In the genomic region with DNA sequence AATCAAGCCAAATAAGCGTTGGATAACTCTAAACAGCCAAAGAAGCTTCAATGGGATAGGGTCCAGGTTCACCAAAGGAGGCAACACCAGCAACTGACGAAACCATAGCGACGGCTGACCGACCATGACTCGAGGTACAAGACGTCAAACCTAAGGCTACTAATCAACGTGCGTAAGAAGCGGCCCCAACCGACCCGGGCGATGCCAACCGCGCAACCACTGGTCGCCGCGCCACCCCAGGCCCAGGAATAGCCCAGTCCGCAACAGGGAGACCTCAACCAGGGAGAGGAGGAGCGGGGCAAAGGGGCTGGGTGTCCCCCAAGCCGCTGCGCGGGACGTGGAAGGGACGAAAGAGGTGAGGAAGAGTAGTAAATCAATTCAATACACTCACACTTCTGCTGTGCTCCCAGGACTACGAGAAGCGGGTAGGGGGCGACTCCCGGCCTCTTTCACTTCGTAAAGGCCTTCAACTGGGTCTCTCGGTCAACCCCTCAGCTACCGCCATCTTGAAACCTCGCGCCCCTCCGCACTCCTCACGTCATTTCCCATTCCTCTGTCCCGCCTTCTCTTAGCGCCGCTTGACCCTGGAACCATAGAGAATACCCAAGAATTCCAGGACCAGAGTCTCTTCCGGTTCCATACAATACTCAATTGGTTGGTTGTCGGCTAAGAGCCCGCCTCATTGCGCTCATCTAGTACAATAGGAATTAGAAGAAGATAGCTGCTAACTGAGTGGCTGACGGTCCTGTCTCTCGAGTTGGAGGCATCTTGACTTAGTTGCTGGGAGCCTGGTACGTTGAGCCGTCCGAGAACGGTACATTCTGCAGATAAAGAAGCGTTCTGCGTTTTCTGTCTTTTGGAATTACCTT, we compare ENCODE assay signal across 8 cellular contexts. TPM values are rescaled to one million over a fixed set of nuclear protein-coding genes. Genes with fewer than 3 reads are reported as not detected.
DNase-seq lines count a peak whose midpoint lies in the region; ATAC-seq, FAIRE-seq and TF ChIP-seq lines count a peak whose summit lies in the region.

A gene with protein sequence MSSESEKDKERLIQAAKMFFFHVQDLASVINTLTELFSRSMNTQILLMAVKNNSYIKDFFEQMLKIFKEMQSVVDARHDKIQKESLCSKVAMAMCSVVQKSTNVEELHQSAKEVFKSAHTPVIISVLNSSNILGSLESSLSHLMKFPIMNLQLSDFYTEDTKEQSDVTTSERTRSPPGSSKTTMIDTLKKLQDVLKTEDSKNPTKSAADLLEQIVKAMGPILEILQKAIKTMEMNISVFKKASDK (plus strand): TSS at position 710 of the 869 bp plus-strand sequence. CDS start 19,266 bp downstream, outside the sequence.
A gene (minus strand): TSS at position 518 of the 869 bp plus-strand sequence. CDS start 2,095 bp downstream, outside the sequence.

- CTCF ChIA-PET in CD4-positive, alpha-beta T cell (lab: Charles Lee) = interaction anchor here (0.9 to 1.9 kb wide), 5 partner anchors 11 to 192 kb away, joined by 3 to 12 read pairs (median 4); a partner anchor contains a TSS
- CTCF ChIA-PET in HepG2 (lab: Yijun Ruan, JAX; ENCODE audit: low intra/inter-chr PET ratio, low total read pairs) = no interaction called here

- peak; percentile 90 for FAIRE-seq in HepG2 (lab: Jason Lieb, UNC)

- H4K20me1 ChIP-seq in HepG2 (ENCODE audit: insufficient read depth, low read length) = no peaks in the 10 kb centered on the region; the same call in 1 of the 2 replicates

- H3K27ac ChIP-seq in CD4-positive, alpha-beta T cell (ENCODE audit: low read depth, low read length) = peak within 1 kb of the TSS; percentile 88
- peak within 1 kb of the TSS; percentile 29 to 97 (median 85) for H3K27ac ChIP-seq in dorsolateral prefrontal cortex
- peak within 1 kb of the TSS; percentile 83 for H3K27ac ChIP-seq in HepG2 (ENCODE audit: extremely low read length, insufficient read depth, low read length)

- H3K36me3 ChIP-seq in HepG2 (replicated peaks in 1 of 2; ENCODE audit: control insufficient read depth in 1 of 2, insufficient read depth in 2 of 2, low read length in 2 of 2) = peaks cover 7 to 19% of the 10 kb centered on the region in 2 experiments; a peak in 4 of 5 replicates

- POLR2A ChIA-PET in CD4-positive, alpha-beta T cell (lab: Charles Lee) = interaction anchor here (0.6 to 9.9 kb wide), 29 partner anchors 10 to 1108 kb away, joined by 3 to 375 read pairs (median 4); a partner anchor contains a TSS
- POLR2A ChIA-PET in HepG2 (lab: Yijun Ruan, JAX) = interaction anchor here (0.5 to 3.0 kb wide), 13 partner anchors 19 to 50 kb away, joined by 3 to 71 read pairs (median 6); a partner anchor contains a TSS

- ATAC-seq in CD4-positive, alpha-beta T cell (ENCODE audit: poor library complexity) = peak; percentile 95
- ATAC-seq in GM19438 (IDR thresholded peaks at IDR 0.05; ENCODE audit: low read depth, unreplicated experiment) (peak; percentile 99), HG03565 (IDR thresholded peaks at IDR 0.05; ENCODE audit: unreplicated experiment) (peak; percentile 99), HepG2 (peak; percentile 99)

- H3K79me2 ChIP-seq in HepG2 (ENCODE audit: insufficient read depth, low read length) = peaks cover 51% of the 10 kb centered on the region

- DNase-seq in CD4-positive, alpha-beta T cell = peak; percentile 73 to 92 (median 78)
- DNase-seq in NCI-H748 treated with DMSO at 0.1 percent for 48 hours (lab: John Stamatoyannopoulos, UW) (peak; percentile 91), dorsolateral prefrontal cortex (peak; percentile 80 to 99 (median 94)), HepG2 (ENCODE audit: low spot score) (peak; percentile 99)
- peak; percentile 82 to 85 for DNase-seq in activated CD4-positive, alpha-beta T cell treated with anti-CD3 and anti-CD28 coated beads, Interleukin-2, amount 50 U/mL, for 4 hours
- peak; percentile 69 to 78 for DNase-seq in stimulated activated CD4-positive, alpha-beta T cell treated with anti-CD3 and anti-CD28 coated beads, Interleukin-2, amount 100 ng/mL, for 48 hours

- peaks cover 18% of the 10 kb centered on the region for H3K4me1 Mint-ChIP-seq in CD4-positive, alpha-beta T cell (ENCODE audit: low read depth)

- peaks cover 33% of the 10 kb centered on the region for H3K4me1 ChIP-seq in HepG2 (ENCODE audit: insufficient read depth, low read length)

- no peak within 1 kb of the TSS for H3K27ac Mint-ChIP-seq in CD4-positive, alpha-beta T cell

- TF ChIP-seq CTCF in CD4-positive, alpha-beta T cell (IDR thresholded peaks at IDR 0.05) = no peak
- TF ChIP-seq CTCF in dorsolateral prefrontal cortex (IDR thresholded peaks at IDR 0.05 in 54 of 56, conservative IDR thresholded peaks at IDR 0.05 in 2 of 56; ENCODE audit: low read depth in 1 of 56, partially characterized antibody in 56 of 56) (peak in 31 of 56 donors; percentile 4 to 57 (median 26)), HepG2 (CRISPR knock-in tag; IDR thresholded peaks at IDR 0.05) (peak; percentile 5; the same call in 1 of the 2 replicates)

- H3K36me3 Mint-ChIP-seq in CD4-positive, alpha-beta T cell (ENCODE audit: low read depth) = peaks cover 23% of the 10 kb centered on the region

- TF ChIP-seq POLR2A in HepG2 (IDR thresholded peaks at IDR 0.05; ENCODE audit: insufficient read depth in 1 of 2, low read depth in 2 of 2, low read length in 2 of 2) = peak; percentile 80 to 88

- H3K27me3 Mint-ChIP-seq in CD4-positive, alpha-beta T cell = no peaks in the 10 kb centered on the region

- TF ChIP-seq EP300 in HepG2 (IDR thresholded peaks at IDR 0.05; ENCODE audit: low read depth in 2 of 2, low read length in 2 of 2) (no peak), HepG2 (CRISPR knock-in tag; IDR thresholded peaks at IDR 0.05; ENCODE audit: borderline replicate concordance) (no peak)

- H3K9me3 ChIP-seq in CD4-positive, alpha-beta T cell (ENCODE audit: control insufficient read depth, low read length) = no peaks in the 10 kb centered on the region
- no peaks in the 10 kb centered on the region for H3K9me3 ChIP-seq in HepG2 (ENCODE audit: low read length)

- TF ChIP-seq RAD21 in HepG2 (CRISPR knock-in tag; IDR thresholded peaks at IDR 0.05) = no peak

- no peaks in the 10 kb centered on the region for H3K27me3 ChIP-seq in CD4-positive, alpha-beta T cell (ENCODE audit: control insufficient read depth, insufficient read depth, low read length)
- H3K27me3 ChIP-seq in dorsolateral prefrontal cortex = no peaks in the 10 kb centered on the region
- no peaks in the 10 kb centered on the region; a peak in 1 of 5 replicates for H3K27me3 ChIP-seq in HepG2 (ENCODE audit: control insufficient read depth in 1 of 2, insufficient read depth in 2 of 2, low read length in 2 of 2)

- in situ Hi-C loops in HepG2 (cut with HindIII; ENCODE audit: extremely low pct_ligation_motif_present, low pct_unique_long_range_greater_than_20kb) = no loop called here

- peak within 1 kb of the TSS; percentile 85 for H3K4me2 ChIP-seq in HepG2 (ENCODE audit: low read depth, low read length)

- peak within 1 kb of the TSS; percentile 84 for H2AFZ ChIP-seq in HepG2 (ENCODE audit: low read length)

- H3K9me3 Mint-ChIP-seq in CD4-positive, alpha-beta T cell = no peaks in the 10 kb centered on the region

- BruUV-seq in HepG2 (replicated peaks; lab: Mats Ljungman, UMichigan) = TSS peak; percentile 69

- H3K9ac ChIP-seq in HepG2 (ENCODE audit: insufficient read depth, low read depth, low read length) = peak within 1 kb of the TSS; percentile 96

- peak within 1 kb of the TSS; percentile 70 to 100 (median 95) for H3K4me3 ChIP-seq in dorsolateral prefrontal cortex
- peak within 1 kb of the TSS; percentile 92 to 97 (median 96) for H3K4me3 ChIP-seq in HepG2 (replicated peaks in 1 of 3; ENCODE audit: insufficient read depth in 1 of 3, low read depth in 2 of 3, low read length in 3 of 3)

- WGBS in HepG2 (ENCODE audit: low lambda C conversion rate) = under 1% methylated on average over 38 of the region's 51 CpGs

- H3K4me3 Mint-ChIP-seq in CD4-positive, alpha-beta T cell = no peak within 1 kb of the TSS

- intact Hi-C loops in CD4-positive, alpha-beta T cell (cut with DNase I, micrococcal nuclease) = loop anchor here (1.0 to 10.0 kb wide), 7 partner anchors 26 to 1082 kb away; a partner anchor contains a TSS
- intact Hi-C loops in dorsolateral prefrontal cortex (cut with DNase I) (loop anchor here in 1 of 2 donors (2.0 kb wide), 1 partner anchor 32 kb away; a partner anchor contains a TSS), HepG2 (cut with micrococcal nuclease; ENCODE audit: unreplicated experiment) (loop anchor here (1.0 to 2.0 kb wide), 2 partner anchors 32 to 40 kb away; a partner anchor contains a TSS)

RNA-seq across cellular contexts. Expression of the first gene that starts in this region (rescaled TPM):
- total RNA-seq in CD4-positive, alpha-beta T cell = under 1 TPM; 0.11 to 0.22 TPM
- total RNA-seq in dorsolateral prefrontal cortex = 1 to 10 TPM in 118 of 120 experiments, under 1 TPM in 2; 0.86 to 6.0 (median 2.5) TPM
- total RNA-seq in HepG2 (2016; rRNA removed; fragmentation: Illumina TruSeq; extraction: Trizol) = 1.4 and 2.3 TPM in 2 replicates
- total RNA-seq in HepG2 (2016; cell fraction: cytosol; rRNA removed; fragmentation: Illumina TruSeq; extraction: Trizol; ENCODE audit: low read depth) = 0.20 and 0.35 TPM in 2 replicates
- 1.1 and 1.5 TPM in 2 replicates for total RNA-seq in HepG2 (2016; cell fraction: insoluble cytoplasmic fraction; rRNA removed; fragmentation: Illumina TruSeq; extraction: Trizol)
- 0.96 and 1.1 TPM in 2 replicates for total RNA-seq in HepG2 (2016; cell fraction: membrane; rRNA removed; fragmentation: Illumina TruSeq; extraction: Trizol)
- 1.1 and 1.5 TPM in 2 replicates for total RNA-seq in HepG2 (2016; cell fraction: nucleus; rRNA removed; fragmentation: Illumina TruSeq; extraction: Trizol)
- 0.55 and 0.69 TPM in 2 replicates for polyA plus RNA-seq in HepG2 (2011; rRNA removed)
- 0.48 and 0.67 TPM in 2 replicates for polyA plus RNA-seq in HepG2 (2011; cell fraction: cytosol; rRNA removed)
- polyA plus RNA-seq in HepG2 (2011; cell fraction: nucleus; rRNA removed) = 0.16 and 0.23 TPM in 2 replicates
- 1.2 and 1.5 TPM in 2 replicates for polyA plus RNA-seq in HepG2 (2012)
- polyA plus RNA-seq in HepG2 (2016; cell fraction: cytosol; fragmentation: Illumina TruSeq; extraction: Trizol; ENCODE audit: low read depth) = 0.35 and 0.53 TPM in 2 replicates
- 1.7 and 2.0 TPM in 2 replicates for polyA plus RNA-seq in HepG2 (2016; cell fraction: insoluble cytoplasmic fraction; fragmentation: Illumina TruSeq; extraction: Trizol; ENCODE audit: low read depth)
- polyA plus RNA-seq in HepG2 (2016; cell fraction: membrane; fragmentation: Illumina TruSeq; extraction: Trizol; ENCODE audit: low read depth) = 0.50 and 0.56 TPM in 2 replicates
- polyA plus RNA-seq in HepG2 (2016; cell fraction: nucleus; fragmentation: Illumina TruSeq; extraction: Trizol; ENCODE audit: insufficient read depth, low read depth) = 1.4 and 1.8 TPM in 2 replicates
- polyA minus RNA-seq in HepG2 (2011; rRNA and poly(A)+ RNA removed; ENCODE audit: low replicate concordance) = 0.33 and 0.72 TPM in 2 replicates
- polyA minus RNA-seq in HepG2 (2011; cell fraction: cytosol; rRNA and poly(A)+ RNA removed) = 0.49 and 0.53 TPM in 2 replicates
- 0.37 and 0.52 TPM in 2 replicates for polyA minus RNA-seq in HepG2 (2011; cell fraction: nucleus; rRNA and poly(A)+ RNA removed)

RNA-seq across cellular contexts. Expression of the second gene that starts in this region (rescaled TPM):
- 100 to 1,000 TPM; 169 to 188 TPM for total RNA-seq in CD4-positive, alpha-beta T cell
- total RNA-seq in dorsolateral prefrontal cortex (10 to 100 TPM; 27.9 to 83.0 (median 52.0) TPM), HepG2 (2016; rRNA removed; fragmentation: Illumina TruSeq; extraction: Trizol) (31.0 and 44.4 TPM in 2 replicates)
- total RNA-seq in HepG2 (2016; cell fraction: cytosol; rRNA removed; fragmentation: Illumina TruSeq; extraction: Trizol; ENCODE audit: low read depth) = 6.5 and 7.2 TPM in 2 replicates
- 30.6 and 36.1 TPM in 2 replicates for total RNA-seq in HepG2 (2016; cell fraction: insoluble cytoplasmic fraction; rRNA removed; fragmentation: Illumina TruSeq; extraction: Trizol)
- total RNA-seq in HepG2 (2016; cell fraction: membrane; rRNA removed; fragmentation: Illumina TruSeq; extraction: Trizol) = 24.9 and 28.2 TPM in 2 replicates
- total RNA-seq in HepG2 (2016; cell fraction: nucleus; rRNA removed; fragmentation: Illumina TruSeq; extraction: Trizol) = 27.7 and 30.7 TPM in 2 replicates
- polyA plus RNA-seq in HepG2 (2011; rRNA removed) = 6.6 and 7.6 TPM in 2 replicates
- polyA plus RNA-seq in HepG2 (2011; cell fraction: cytosol; rRNA removed) = 3.2 and 3.3 TPM in 2 replicates
- 5.2 and 5.6 TPM in 2 replicates for polyA plus RNA-seq in HepG2 (2011; cell fraction: nucleus; rRNA removed)
- 17.5 and 40.2 TPM in 2 replicates for polyA plus RNA-seq in HepG2 (2012)
- polyA plus RNA-seq in HepG2 (2016; cell fraction: cytosol; fragmentation: Illumina TruSeq; extraction: Trizol; ENCODE audit: low read depth) = 10.8 and 13.6 TPM in 2 replicates
- 52.7 and 58.9 TPM in 2 replicates for polyA plus RNA-seq in HepG2 (2016; cell fraction: insoluble cytoplasmic fraction; fragmentation: Illumina TruSeq; extraction: Trizol; ENCODE audit: low read depth)
- polyA plus RNA-seq in HepG2 (2016; cell fraction: membrane; fragmentation: Illumina TruSeq; extraction: Trizol; ENCODE audit: low read depth) = 25.3 and 27.1 TPM in 2 replicates
- polyA plus RNA-seq in HepG2 (2016; cell fraction: nucleus; fragmentation: Illumina TruSeq; extraction: Trizol; ENCODE audit: insufficient read depth, low read depth) = 39.7 and 45.9 TPM in 2 replicates
- 4.2 and 9.5 TPM in 2 replicates for polyA minus RNA-seq in HepG2 (2011; rRNA and poly(A)+ RNA removed; ENCODE audit: low replicate concordance)
- 9.1 and 10.0 TPM in 2 replicates for polyA minus RNA-seq in HepG2 (2011; cell fraction: cytosol; rRNA and poly(A)+ RNA removed)
- polyA minus RNA-seq in HepG2 (2011; cell fraction: nucleus; rRNA and poly(A)+ RNA removed) = 26.1 and 28.3 TPM in 2 replicates

Comparison
In these comparisons a context has a peak if more than half of its experiments do, and no peak if none do; other contexts are left out.
1. Peak in every context shown above with its lines: DNase-seq, ATAC-seq, H3K4me3 ChIP-seq and H3K27ac ChIP-seq.